ENCODE assay signal across 1 cellular context in the genomic region with DNA sequence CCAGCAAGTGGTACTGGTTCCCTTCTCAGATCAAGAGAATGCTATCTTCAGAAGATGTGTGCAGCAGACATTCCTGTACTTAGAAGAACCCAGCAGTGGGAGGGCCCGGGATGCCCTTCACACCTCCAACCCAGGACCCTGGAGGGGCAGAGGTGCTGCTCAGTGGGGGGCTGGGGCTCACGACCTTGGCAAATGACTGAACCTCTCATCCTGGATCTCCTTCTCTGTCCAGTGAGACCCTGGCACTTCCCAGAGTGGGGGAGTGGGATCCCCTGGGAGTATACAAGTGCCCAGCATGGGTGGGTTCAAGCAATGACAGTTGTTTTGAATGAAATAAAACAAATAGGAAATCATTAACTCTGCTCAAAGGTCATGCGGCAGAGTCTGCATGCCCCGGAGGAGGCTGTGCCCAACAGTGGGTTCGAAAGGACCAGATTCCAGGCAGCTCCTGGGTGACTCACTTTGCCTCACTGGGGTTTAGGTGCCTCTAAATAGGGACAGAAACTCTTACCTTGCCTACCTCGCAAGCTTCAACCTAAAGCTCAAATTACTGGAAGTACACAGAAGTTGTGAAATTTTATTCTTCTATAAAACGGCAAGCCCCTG.
TF ChIP-seq lines count a peak whose summit lies in the region.

No MANE protein-coding gene starts in this region.

TF ChIP-seq in A549, 52 proteins besides CTCF, POLR2A, EP300 and RAD21 (continued from another document):
- TF ChIP-seq, protein P1, sequence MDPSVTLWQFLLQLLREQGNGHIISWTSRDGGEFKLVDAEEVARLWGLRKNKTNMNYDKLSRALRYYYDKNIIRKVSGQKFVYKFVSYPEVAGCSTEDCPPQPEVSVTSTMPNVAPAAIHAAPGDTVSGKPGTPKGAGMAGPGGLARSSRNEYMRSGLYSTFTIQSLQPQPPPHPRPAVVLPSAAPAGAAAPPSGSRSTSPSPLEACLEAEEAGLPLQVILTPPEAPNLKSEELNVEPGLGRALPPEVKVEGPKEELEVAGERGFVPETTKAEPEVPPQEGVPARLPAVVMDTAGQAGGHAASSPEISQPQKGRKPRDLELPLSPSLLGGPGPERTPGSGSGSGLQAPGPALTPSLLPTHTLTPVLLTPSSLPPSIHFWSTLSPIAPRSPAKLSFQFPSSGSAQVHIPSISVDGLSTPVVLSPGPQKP (IDR thresholded peaks at IDR 0.05; ENCODE audit: low read depth, low read length) = no peak
- TF ChIP-seq TP53 (CRISPR knock-in tag; IDR thresholded peaks at IDR 0.05) (no peak), RCOR1 (IDR thresholded peaks at IDR 0.05; ENCODE audit: low read depth, low read length) (no peak), GATA3 (IDR thresholded peaks at IDR 0.05; ENCODE audit: borderline replicate concordance) (no peak), SMC3 (IDR thresholded peaks at IDR 0.05) (no peak), TFCP2L1 (CRISPR knock-in tag; IDR thresholded peaks at IDR 0.05) (no peak)
